29 cellular contexts compared by ENCODE assay signal in genomic region chr4:30002345-30002744, GRCh38.
"Had no signal": no experiment of that assay in that cellular context is flagged by ENCODE, and none has a peak within 500 bp of the region (broad histone marks: within the 10 kb centered on the region; RNA-seq: fewer than 3 reads in every experiment).

No MANE protein-coding gene starts in this region.

- H3K27ac Mint-ChIP-seq: activated CD4-positive, alpha-beta T cell treated with anti-CD3 and anti-CD28 coated beads for 36 hours; activated CD4-positive, alpha-beta T cell treated with anti-CD3 and anti-CD28 coated beads, Interleukin-2, amount 10 ng/mL, durations not matched to agents 7 days and 5 days; activated CD8-positive, alpha-beta T cell treated with anti-CD3 and anti-CD28 coated beads, Interleukin-2, amount 10 ng/mL, durations not matched to agents 7 days and 5 days; activated naive CD4-positive, alpha-beta T cell treated with anti-CD3 and anti-CD28 coated beads for 36 hours; activated naive CD4-positive, alpha-beta T cell treated with anti-CD3 and anti-CD28 coated beads, Interleukin-2, amount 50 U/mL, for 72 hours; activated T-cell treated with anti-CD3 and anti-CD28 coated beads, Interleukin-2, amount 50 U/mL, for 24 hours; activated T-helper 2 cell treated with anti-CD3 and anti-CD28 coated beads, Interferon-gamma antibody, Interleukin-2, Interleukin-4, amounts not matched to agents 10 μg/mL and 5 μg/mL and 100 μg/mL, durations not matched to agents 14 hours and 24 hours and 36 hours; brain; WTC11 had no signal

- H3K4me3 Mint-ChIP-seq: activated CD4-positive, alpha-beta T cell treated with anti-CD3 and anti-CD28 coated beads for 36 hours; activated CD4-positive, alpha-beta T cell treated with anti-CD3 and anti-CD28 coated beads, Interleukin-2, amount 10 ng/mL, durations not matched to agents 7 days and 5 days; activated CD8-positive, alpha-beta T cell treated with anti-CD3 and anti-CD28 coated beads, Interleukin-2, amount 10 ng/mL, durations not matched to agents 7 days and 5 days; activated naive CD4-positive, alpha-beta T cell treated with anti-CD3 and anti-CD28 coated beads for 36 hours; activated T-cell treated with anti-CD3 and anti-CD28 coated beads, Interleukin-2, amount 50 U/mL, for 24 hours; brain; WTC11 had no signal

- H3K9me3 ChIP-seq: adrenal gland, SJCRH30 had no signal

- H3K4me1 Mint-ChIP-seq: activated CD4-positive, alpha-beta T cell treated with anti-CD3 and anti-CD28 coated beads for 36 hours; activated CD4-positive, alpha-beta T cell treated with anti-CD3 and anti-CD28 coated beads, Interleukin-2, amount 10 ng/mL, durations not matched to agents 7 days and 5 days; brain; WTC11 had no signal

- H3K27me3 ChIP-seq: adrenal gland, SJCRH30 had no signal

- H3K36me3 Mint-ChIP-seq: activated naive CD4-positive, alpha-beta T cell treated with anti-CD3 and anti-CD28 coated beads, Interleukin-2, amount 50 U/mL, for 72 hours; brain; WTC11 had no signal

- H3K36me3 ChIP-seq: adrenal gland, SJCRH30 had no signal

- H3K27ac ChIP-seq: adrenal gland, PC-9, RWPE1, SJCRH30, SK-N-MC had no signal

- H3K4me1 ChIP-seq: adrenal gland, SJCRH30 had no signal

- H3K27me3 Mint-ChIP-seq: activated CD4-positive, alpha-beta T cell treated with anti-CD3 and anti-CD28 coated beads for 36 hours; activated CD4-positive, alpha-beta T cell treated with anti-CD3 and anti-CD28 coated beads, Interleukin-2, amount 10 ng/mL, durations not matched to agents 7 days and 5 days; activated T-cell treated with anti-CD3 and anti-CD28 coated beads, Interleukin-2, amount 50 U/mL, for 24 hours had no signal

- DNase-seq: activated CD4-positive, alpha-beta T cell treated with anti-CD3 and anti-CD28 coated beads for 36 hours; activated CD4-positive, alpha-beta T cell treated with anti-CD3 and anti-CD28 coated beads, Interleukin-2, amount 10 ng/mL, durations not matched to agents 7 days and 5 days; activated CD4-positive, alpha-beta T cell treated with anti-CD3 and anti-CD28 coated beads, Interleukin-2, amount 50 U/mL, for 48 hours; activated CD8-positive, alpha-beta T cell treated with anti-CD3 and anti-CD28 coated beads, Interleukin-2, amount 10 ng/mL, durations not matched to agents 7 days and 5 days; activated gamma-delta T cell; activated naive CD4-positive, alpha-beta T cell treated with anti-CD3 and anti-CD28 coated beads for 36 hours; activated T-cell treated with anti-CD3 and anti-CD28 coated beads, Interleukin-2, amount 50 U/mL, for 24 hours; adrenal gland; anterior cingulate cortex; central memory CD4-positive, alpha-beta T cell; Kasumi-1; KG1; MM.1S; NCI-H1092; NCI-H1436 treated with DMSO at 0.1 percent for 48 hours; NCI-H1694 treated with DMSO at 0.1 percent for 48 hours; NCI-H2029; NCI-H345; NCI-H524 treated with DMSO at 0.1 percent for 48 hours; NK-92 treated with Interleukin-12 subunit alpha and Interleukin-12 subunit beta, amount 100 ng/mL, for 24 hours; PC-9; SJCRH30; T1000 had no signal

- H3K4me3 ChIP-seq: adrenal gland, PC-9, SJCRH30, SK-N-MC had no signal

- H3K9me3 Mint-ChIP-seq: activated CD4-positive, alpha-beta T cell treated with anti-CD3 and anti-CD28 coated beads, Interleukin-2, amount 10 ng/mL, durations not matched to agents 7 days and 5 days; WTC11 had no signal
